9 cellular contexts compared by ENCODE assay signal in genomic region chr11:1152316-1153104, GRCh38. TPM values are rescaled to one million over a fixed set of nuclear protein-coding genes. Genes with fewer than 3 reads are reported as not detected.
DNase-seq lines count a peak whose midpoint lies in the region; ATAC-seq and TF ChIP-seq lines count a peak whose summit lies in the region.
"Had no signal": no experiment of that assay in that cellular context is flagged by ENCODE, and none has a peak within 500 bp of the region (broad histone marks: within the 10 kb centered on the region; RNA-seq: fewer than 3 reads in every experiment).

No MANE protein-coding gene starts in this region.

- TF ChIP-seq CTCF in AG04450 (IDR thresholded peaks at IDR 0.05; ENCODE audit: low read depth, low read length) (0 out of 2 replicates have a peak, but pooled peaks have one; percentile 2), GM13977 (IDR thresholded peaks at IDR 0.05; ENCODE audit: extremely low read depth, insufficient read depth, missing control alignments) (no peak), WI38 (IDR thresholded peaks at IDR 0.05; ENCODE audit: low read depth, low read length) (0 out of 2 replicates have a peak, but pooled peaks have one; percentile 6)

- CTCF ChIA-PET in AG04450 (lab: Charles Lee) = interaction anchor here (1.1 kb wide), 1 partner anchor 38 kb away, joined by 4 read pairs; no protein-coding TSS in a partner anchor

- peaks cover 2% of the 10 kb centered on the region for H3K27me3 ChIP-seq in AG04450 (ENCODE audit: control insufficient read depth, insufficient read depth, low read length)

- ATAC-seq in GM18511 (IDR thresholded peaks at IDR 0.05; ENCODE audit: unreplicated experiment) = no peak
- no peak for ATAC-seq in GM21381 (IDR thresholded peaks at IDR 0.05; ENCODE audit: unreplicated experiment)

- no peaks in the 10 kb centered on the region; the same call in 1 of the 2 replicates for H3K9me3 ChIP-seq in AG04450 (ENCODE audit: control insufficient read depth, insufficient read depth, low read length)

- no peak overlapping the region for H3K4me3 ChIP-seq in AG04450 (ENCODE audit: low read depth, low read length)
- H3K4me3 ChIP-seq in WI38 (ENCODE audit: low read depth, low read length) = no peak overlapping the region
- H3K4me3 ChIP-seq: HAP-1 had no signal

- in situ Hi-C loops in GM13977 (cut with MboI; ENCODE audit: low pct_unique_long_range_greater_than_20kb, low sequenced_read_pairs, unreplicated experiment) = no loop called here

- POLR2A ChIA-PET in AG04450 (lab: Yijun Ruan, JAX) = no interaction called here

- peak; percentile 13 for DNase-seq in AG04450 (ENCODE audit: low read depth, low spot score)
- peak; percentile 51 for DNase-seq in GM13977 (ENCODE audit: low spot score)
- DNase-seq in iPS-NIHi7 (ENCODE audit: extremely low spot score) = peak; percentile 24
- no peak for DNase-seq in C1 segment of cervical spinal cord (lab: John Stamatoyannopoulos, UW)
- DNase-seq in OCI-M2 (lab: John Stamatoyannopoulos, UW; ENCODE audit: unreplicated experiment) = no peak

- peak overlapping the region; percentile 39 for H3K27ac ChIP-seq in AG04450 (ENCODE audit: low read depth, low read length)

RNA-seq across cellular contexts. Expression of gene MUC5AC, which starts 5.2 kb away (rescaled TPM):
- polyA plus RNA-seq in AG04450 (2011; rRNA removed) = under 0.01 and 0.01 TPM in 2 replicates
- polyA minus RNA-seq in AG04450 (2011; rRNA and poly(A)+ RNA removed) = under 0.01 TPM in 1 of 2 replicates, not detected in the other

Comparison
In these comparisons a context has a peak if more than half of its experiments do, and no peak if none do; other contexts are left out.
1. DNase-seq: peak in AG04450 (single experiment), GM13977 (single experiment) and iPS-NIHi7 (single experiment); none in C1 segment of cervical spinal cord (0 of 14) and OCI-M2 (single experiment).